Comparison of ENCODE assay signal across 19 cellular contexts in the genomic region with DNA sequence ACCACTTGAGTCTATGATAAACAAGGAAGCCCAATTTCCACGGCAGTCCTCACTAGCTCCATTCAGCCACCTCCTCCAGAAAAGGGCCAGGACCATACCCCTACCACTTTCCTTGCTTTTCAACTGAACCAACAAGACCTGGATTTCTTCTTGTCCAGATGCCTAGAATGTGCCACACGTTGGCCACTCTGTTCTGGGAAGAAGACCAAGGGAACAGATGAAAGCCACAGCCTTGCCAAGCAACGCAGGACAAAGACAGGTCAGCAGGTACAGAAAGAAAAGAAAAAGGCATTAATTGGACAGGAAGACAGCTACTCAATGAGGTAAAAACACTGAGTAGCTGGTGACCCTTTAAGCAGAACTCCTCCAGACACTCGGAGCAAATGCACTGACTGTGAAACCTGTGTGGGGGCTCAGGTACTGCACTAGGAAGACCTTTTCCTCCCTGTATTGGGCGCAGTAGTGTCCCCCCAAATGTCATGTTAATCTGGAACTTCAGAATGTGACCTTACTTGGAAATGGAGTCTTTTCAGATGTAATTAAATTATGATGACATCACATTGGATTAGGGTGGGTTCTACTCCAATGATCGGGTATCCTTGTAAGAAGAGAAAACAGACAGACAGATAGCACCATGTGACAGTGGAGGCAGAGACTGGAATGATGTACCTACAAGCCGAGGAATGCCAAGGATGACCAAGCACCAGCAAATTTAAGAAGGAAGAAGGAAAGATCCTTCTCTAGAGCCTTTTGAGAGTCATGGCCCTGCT. TPM values are rescaled to one million over a fixed set of nuclear protein-coding genes. Genes with fewer than 3 reads are reported as not detected.
DNase-seq lines count a peak whose midpoint lies in the region; ATAC-seq and TF ChIP-seq lines count a peak whose summit lies in the region.
"Had no signal": no experiment of that assay in that cellular context is flagged by ENCODE, and none has a peak within 500 bp of the region (broad histone marks: within the 10 kb centered on the region; RNA-seq: fewer than 3 reads in every experiment).

No MANE protein-coding gene starts in this region.

- H3K27me3 ChIP-seq in SK-N-SH (ENCODE audit: insufficient read depth) (no peaks in the 10 kb centered on the region), Panc1 (ENCODE audit: control insufficient read depth, insufficient read depth, low read length) (no peaks in the 10 kb centered on the region), iPS-20b (ENCODE audit: insufficient read depth, low read length) (no peaks in the 10 kb centered on the region), neutrophil (peaks cover 77% of the 10 kb centered on the region)
- H3K27me3 ChIP-seq: ascending aorta had no signal

- DNase-seq in SK-N-SH (no peak), Panc1 (ENCODE audit: low read depth, low spot score) (no peak), NCI-H2107 (lab: John Stamatoyannopoulos, UW) (no peak)
- DNase-seq in effector CD8-positive, alpha-beta T cell (lab: John Stamatoyannopoulos, UW) = no peak
- DNase-seq in activated CD4-positive, alpha-beta T cell treated with anti-CD3 and anti-CD28 coated beads, Interleukin-2, amount 50 U/mL, for 48 hours = no peak
- DNase-seq: activated CD4-positive, alpha-beta T cell treated with anti-CD3 and anti-CD28 coated beads, Interleukin-2, amount 10 ng/mL, durations not matched to agents 7 days and 5 days; activated naive CD4-positive, alpha-beta T cell treated with Interleukin-2 at 50 U/mL for 16 hours; cortex of kidney; DMS153; naive thymus-derived CD8-positive, alpha-beta T cell; NCI-H1694 treated with DMSO at 0.1 percent for 48 hours; NCI-H446; T-cell had no signal

- no peak for TF ChIP-seq EP300 in SK-N-SH (IDR thresholded peaks at IDR 0.05; ENCODE audit: borderline replicate concordance in 1 of 2, low read depth in 1 of 2, low read length in 1 of 2)

- no peaks in the 10 kb centered on the region for H4K20me1 ChIP-seq in SK-N-SH (ENCODE audit: insufficient read depth)

- H3K36me3 ChIP-seq in SK-N-SH (replicated peaks in 1 of 2; ENCODE audit: control insufficient read depth in 1 of 2, insufficient read depth in 2 of 2, low read length in 1 of 2) (peaks cover 5 to 20% of the 10 kb centered on the region in 2 experiments), Panc1 (ENCODE audit: control insufficient read depth, insufficient read depth, low read length) (no peaks in the 10 kb centered on the region), iPS-20b (ENCODE audit: insufficient read depth, low read depth, low read length) (peaks cover 51% of the 10 kb centered on the region), neutrophil (peaks cover 32% of the 10 kb centered on the region)
- H3K36me3 ChIP-seq: thoracic aorta had no signal

- 93% methylated on average over 7 of the region's 7 CpGs for WGBS in SK-N-SH (ENCODE audit: low lambda C conversion rate)

- POLR2A ChIA-PET in SK-N-SH (lab: Yijun Ruan, JAX) (no interaction called here), Panc1 (lab: Charles Lee) (interaction anchor here (0.7 kb wide), 1 partner anchor 61 kb away, joined by 3 read pairs; no protein-coding TSS in a partner anchor)

- ATAC-seq in SK-N-SH treated with all-trans-retinoic acid at 6 μM for 48 hours (no peak), Panc1 (no peak)
- ATAC-seq: naive thymus-derived CD8-positive, alpha-beta T cell; T-cell had no signal

- H2AFZ ChIP-seq in SK-N-SH (ENCODE audit: low read depth) = no peak overlapping the region

- TF ChIP-seq RAD21 in SK-N-SH (IDR thresholded peaks at IDR 0.05; ENCODE audit: low read length) = no peak

- H3K79me2 ChIP-seq in SK-N-SH (ENCODE audit: insufficient read depth) = peaks cover 56% of the 10 kb centered on the region; the same call in 1 of the 2 replicates

- no TSS peak for BruUV-seq in Panc1 (replicated peaks; lab: Mats Ljungman, UMichigan)

- H3K4me2 ChIP-seq in SK-N-SH = peak overlapping the region; percentile 85; the same call in 1 of the 2 replicates

- H3K27ac ChIP-seq in SK-N-SH (ENCODE audit: low read depth in 2 of 2, low read length in 1 of 2) (no peak overlapping the region), Panc1 (ENCODE audit: low read length) (peak overlapping the region; percentile 80; the same call in 1 of the 2 replicates), iPS-20b (ENCODE audit: low read length) (no peak overlapping the region), neutrophil (no peak overlapping the region)
- H3K27ac ChIP-seq: ascending aorta, thoracic aorta had no signal

- in situ Hi-C loops in Panc1 (cut with HindIII; ENCODE audit: low pct_unique_long_range_greater_than_20kb, low sequenced_read_pairs) = loop anchor here (10.0 kb wide), 1 partner anchor 86 kb away; a partner anchor contains a TSS

- no peaks in the 10 kb centered on the region for H3K9me3 ChIP-seq in SK-N-SH
- no peaks in the 10 kb centered on the region for H3K9me3 ChIP-seq in Panc1 (ENCODE audit: control insufficient read depth, insufficient read depth, low read depth, low read length)
- no peaks in the 10 kb centered on the region for H3K9me3 ChIP-seq in iPS-20b (ENCODE audit: insufficient read depth, low read depth, low read length)
- H3K9me3 ChIP-seq in neutrophil = no peaks in the 10 kb centered on the region
- H3K9me3 ChIP-seq: ascending aorta, thoracic aorta had no signal

- H3K4me3 ChIP-seq in SK-N-SH (ENCODE audit: low read depth in 2 of 2, low read length in 1 of 2) = peak overlapping the region in 1 of 2 experiments; percentile 91; a peak in 2 of 4 replicates
- peak overlapping the region in 1 of 2 experiments; percentile 86; a peak in 3 of 4 replicates for H3K4me3 ChIP-seq in Panc1 (ENCODE audit: low read depth in 2 of 2, low read length in 2 of 2)
- peak overlapping the region; percentile 87; the same call in 1 of the 2 replicates for H3K4me3 ChIP-seq in iPS-20b (ENCODE audit: low read length)
- H3K4me3 ChIP-seq in neutrophil (ENCODE audit: low read depth in 1 of 2, low read length in 1 of 2) = peak overlapping the region; percentile 79 to 93
- H3K4me3 ChIP-seq: ascending aorta, thoracic aorta had no signal

- H3K4me1 ChIP-seq in SK-N-SH (ENCODE audit: control insufficient read depth in 1 of 2, insufficient read depth in 2 of 2, low read depth in 1 of 2, low read length in 1 of 2) = peaks cover 0 to 13% of the 10 kb centered on the region in 2 experiments; a peak in 2 of 4 replicates
- peaks cover 31% of the 10 kb centered on the region for H3K4me1 ChIP-seq in Panc1 (ENCODE audit: control insufficient read depth, insufficient read depth, low read length)
- H3K4me1 ChIP-seq in iPS-20b (ENCODE audit: insufficient read depth, low read length) = peaks cover 19% of the 10 kb centered on the region
- H3K4me1 ChIP-seq in neutrophil (ENCODE audit: control insufficient read depth in 1 of 2, insufficient read depth in 1 of 2, low read depth in 1 of 2, low read length in 1 of 2) = peaks cover 44 to 69% of the 10 kb centered on the region in 2 experiments

- H3F3A ChIP-seq in SK-N-SH (replicated peaks; ENCODE audit: insufficient read depth) = no peaks in the 10 kb centered on the region

- H3K9ac ChIP-seq in SK-N-SH = no peak overlapping the region
- H3K9ac ChIP-seq in iPS-20b (ENCODE audit: low read depth, low read length) = no peak overlapping the region

- TF ChIP-seq CTCF in SK-N-SH (IDR thresholded peaks at IDR 0.05) (no peak), Panc1 (IDR thresholded peaks at IDR 0.05) (no peak), neutrophil (IDR thresholded peaks at IDR 0.05) (no peak)

- intact Hi-C loops in Panc1 (cut with micrococcal nuclease; ENCODE audit: unreplicated experiment) = no loop called here

- H3K9me2 ChIP-seq in SK-N-SH = no peaks in the 10 kb centered on the region

- CTCF ChIA-PET in SK-N-SH (lab: Yijun Ruan, JAX) = interaction anchor here (0.7 kb wide), 1 partner anchor 236 kb away, joined by 3 read pairs; no protein-coding TSS in a partner anchor
- CTCF ChIA-PET in Panc1 (lab: Charles Lee) = no interaction called here

TF ChIP-seq in SK-N-SH, 30 proteins besides CTCF, POLR2A, EP300 and RAD21 (continues in another document):
- no peak for TF ChIP-seq NRF1 (IDR thresholded peaks at IDR 0.05; ENCODE audit: low read depth, low read length)
- TF ChIP-seq, protein P1, sequence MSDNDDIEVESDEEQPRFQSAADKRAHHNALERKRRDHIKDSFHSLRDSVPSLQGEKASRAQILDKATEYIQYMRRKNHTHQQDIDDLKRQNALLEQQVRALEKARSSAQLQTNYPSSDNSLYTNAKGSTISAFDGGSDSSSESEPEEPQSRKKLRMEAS (IDR thresholded peaks at IDR 0.05; ENCODE audit: low read depth) = no peak
- TF ChIP-seq SMC3 (IDR thresholded peaks at IDR 0.05; ENCODE audit: low read depth, low read length) = no peak
- TF ChIP-seq, protein P2, sequence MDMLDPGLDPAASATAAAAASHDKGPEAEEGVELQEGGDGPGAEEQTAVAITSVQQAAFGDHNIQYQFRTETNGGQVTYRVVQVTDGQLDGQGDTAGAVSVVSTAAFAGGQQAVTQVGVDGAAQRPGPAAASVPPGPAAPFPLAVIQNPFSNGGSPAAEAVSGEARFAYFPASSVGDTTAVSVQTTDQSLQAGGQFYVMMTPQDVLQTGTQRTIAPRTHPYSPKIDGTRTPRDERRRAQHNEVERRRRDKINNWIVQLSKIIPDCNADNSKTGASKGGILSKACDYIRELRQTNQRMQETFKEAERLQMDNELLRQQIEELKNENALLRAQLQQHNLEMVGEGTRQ (IDR thresholded peaks at IDR 0.05; ENCODE audit: borderline replicate concordance, low read depth, low read length) = no peak
- no peak for TF ChIP-seq FOXM1 (IDR thresholded peaks at IDR 0.05; ENCODE audit: low read depth)

TF ChIP-seq in SK-N-SH treated with all-trans-retinoic acid at 6 μM for 48 hours, 23 proteins besides CTCF, POLR2A, EP300 and RAD21 (continues in another document):
- TF ChIP-seq ZC3H10 (CRISPR knock-in tag; IDR thresholded peaks at IDR 0.05) (no peak), CSDC2 (CRISPR knock-in tag; IDR thresholded peaks at IDR 0.05) (no peak), ZNF8 (CRISPR knock-in tag; IDR thresholded peaks at IDR 0.05) (no peak), ESRRG (CRISPR knock-in tag; IDR thresholded peaks at IDR 0.05) (no peak), TOX (CRISPR knock-in tag; IDR thresholded peaks at IDR 0.05; ENCODE audit: borderline replicate concordance) (no peak)

RNA-seq across cellular contexts. Expression of a gene that starts 2.0 kb away (rescaled TPM):
- polyA plus RNA-seq in SK-N-SH (2012; rRNA removed) = 6.6 and 7.1 TPM in 2 replicates
- polyA plus RNA-seq in SK-N-SH (2012; cell fraction: cytosol; rRNA removed) = 4.7 and 5.3 TPM in 2 replicates
- polyA plus RNA-seq in SK-N-SH (2012; cell fraction: nucleus; rRNA removed) = 5.2 and 5.7 TPM in 2 replicates
- total RNA-seq in Panc1 (2021; ENCODE audit: unreplicated experiment) = 35.0 TPM
- polyA plus RNA-seq in Panc1 (2012; ENCODE audit: insufficient read length) = 65.1 TPM
- total RNA-seq: activated CD4-positive, alpha-beta T cell treated with anti-CD3 and anti-CD28 coated beads, Interleukin-2, amount 10 ng/mL, durations not matched to agents 7 days and 5 days; ascending aorta; naive thymus-derived CD8-positive, alpha-beta T cell had no signal
- polyA plus RNA-seq: CD14-positive monocyte; naive thymus-derived CD8-positive, alpha-beta T cell had no signal
